Comparison of ENCODE assay signal across 8 cellular contexts in the genomic region with DNA sequence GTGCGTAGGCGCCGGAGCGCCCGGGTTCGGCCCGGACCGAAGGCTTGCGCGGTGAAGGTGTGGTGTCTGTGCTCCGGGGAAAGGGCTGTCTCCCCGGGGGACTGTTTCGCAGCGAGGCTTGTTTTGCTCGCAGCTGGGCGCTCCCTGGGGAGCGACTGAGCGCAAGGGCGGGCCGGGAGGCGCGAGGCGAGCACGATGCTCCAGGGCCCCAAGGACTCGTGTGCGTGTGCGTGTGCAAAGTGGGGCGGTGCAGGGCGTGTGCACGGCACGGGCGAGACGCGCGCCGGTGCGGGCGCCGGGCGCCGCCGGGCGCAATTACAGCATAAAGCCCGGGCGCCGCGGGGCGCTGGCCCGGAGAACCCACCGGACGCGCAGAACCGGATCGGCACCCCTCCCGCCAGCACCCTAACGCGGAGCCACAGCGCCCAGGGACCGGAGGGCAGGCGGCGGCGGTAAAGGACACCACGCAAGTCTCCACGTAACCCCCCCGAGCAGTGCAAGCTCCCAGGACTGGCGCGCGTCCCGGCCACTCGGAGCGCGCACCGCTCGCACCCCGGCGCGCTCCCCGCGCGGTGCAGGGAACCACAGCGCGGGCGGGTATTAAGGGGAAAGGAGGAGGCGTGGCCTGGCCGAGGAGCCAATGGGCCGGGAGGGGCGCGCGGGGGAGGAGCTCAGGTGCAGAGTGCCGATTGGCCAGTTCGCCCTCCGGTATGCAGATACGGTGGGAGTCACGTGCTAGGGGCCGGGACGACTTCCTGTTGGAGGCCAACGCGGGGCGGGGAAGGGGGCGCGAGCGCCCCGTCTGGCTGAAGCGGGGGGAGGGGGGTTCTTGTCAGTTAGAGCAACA.
A peak's percentile ranks its signal among the peaks of the same experiment; 100 is the strongest.
DNase-seq lines count a peak whose midpoint lies in the region; ATAC-seq lines count a peak whose summit lies in the region.

A gene with protein sequence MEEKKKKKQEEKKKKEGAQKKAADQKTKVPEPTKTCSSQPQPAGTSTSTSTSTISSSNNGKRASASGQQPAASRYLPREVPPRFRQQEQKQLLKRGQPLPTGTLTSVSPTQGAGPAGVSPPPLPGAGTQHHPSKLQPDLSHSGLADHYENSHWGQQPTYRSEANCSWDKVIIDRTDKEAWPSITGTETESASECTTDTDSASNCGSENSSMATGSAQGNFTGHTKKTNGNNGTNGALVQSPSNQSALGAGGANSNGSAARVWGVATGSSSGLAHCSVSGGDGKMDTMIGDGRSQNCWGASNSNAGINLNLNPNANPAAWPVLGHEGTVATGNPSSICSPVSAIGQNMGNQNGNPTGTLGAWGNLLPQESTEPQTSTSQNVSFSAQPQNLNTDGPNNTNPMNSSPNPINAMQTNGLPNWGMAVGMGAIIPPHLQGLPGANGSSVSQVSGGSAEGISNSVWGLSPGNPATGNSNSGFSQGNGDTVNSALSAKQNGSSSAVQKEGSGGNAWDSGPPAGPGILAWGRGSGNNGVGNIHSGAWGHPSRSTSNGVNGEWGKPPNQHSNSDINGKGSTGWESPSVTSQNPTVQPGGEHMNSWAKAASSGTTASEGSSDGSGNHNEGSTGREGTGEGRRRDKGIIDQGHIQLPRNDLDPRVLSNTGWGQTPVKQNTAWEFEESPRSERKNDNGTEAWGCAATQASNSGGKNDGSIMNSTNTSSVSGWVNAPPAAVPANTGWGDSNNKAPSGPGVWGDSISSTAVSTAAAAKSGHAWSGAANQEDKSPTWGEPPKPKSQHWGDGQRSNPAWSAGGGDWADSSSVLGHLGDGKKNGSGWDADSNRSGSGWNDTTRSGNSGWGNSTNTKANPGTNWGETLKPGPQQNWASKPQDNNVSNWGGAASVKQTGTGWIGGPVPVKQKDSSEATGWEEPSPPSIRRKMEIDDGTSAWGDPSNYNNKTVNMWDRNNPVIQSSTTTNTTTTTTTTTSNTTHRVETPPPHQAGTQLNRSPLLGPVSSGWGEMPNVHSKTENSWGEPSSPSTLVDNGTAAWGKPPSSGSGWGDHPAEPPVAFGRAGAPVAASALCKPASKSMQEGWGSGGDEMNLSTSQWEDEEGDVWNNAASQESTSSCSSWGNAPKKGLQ (N-terminal part only) (plus strand): TSS at position 835 of the 847 bp plus-strand sequence. CDS start 45,504 bp downstream, outside the sequence.

- H3K4me3 ChIP-seq in effector memory CD4-positive, alpha-beta T cell (ENCODE audit: insufficient read depth, low read depth, low read length, poor library complexity, severe bottlenecking) = peak within 1 kb of the TSS; percentile 85

- no peaks in the 10 kb centered on the region for H3K9me3 ChIP-seq in effector memory CD4-positive, alpha-beta T cell (ENCODE audit: control insufficient read depth, low read length)

- H3K27me3 ChIP-seq in effector memory CD4-positive, alpha-beta T cell (replicated peaks; ENCODE audit: control insufficient read depth, insufficient read depth, low read length, poor library complexity, severe bottlenecking) = no peaks in the 10 kb centered on the region

- H3K4me1 ChIP-seq in effector memory CD4-positive, alpha-beta T cell (ENCODE audit: control insufficient read depth, insufficient read depth, low read length, poor library complexity, severe bottlenecking) = peaks cover 22% of the 10 kb centered on the region

- H3K27ac ChIP-seq in effector memory CD4-positive, alpha-beta T cell (ENCODE audit: insufficient read depth, low read length, poor library complexity, severe bottlenecking) = peak within 1 kb of the TSS; percentile 81

- DNase-seq in CMK (ENCODE audit: low read depth) = peak; percentile 98
- peak; percentile 87 for DNase-seq in HS-5 (ENCODE audit: low read depth)
- DNase-seq in NK-92 treated with Interleukin-12 subunit alpha and Interleukin-12 subunit beta, amount 100 ng/mL, for 24 hours (lab: John Stamatoyannopoulos, UW) = peak; percentile 100
- DNase-seq in activated CD8-positive, alpha-beta memory T cell treated with anti-CD3 and anti-CD28 coated beads for 4 hours (ENCODE audit: low read depth in 2 of 2) = peak; percentile 100
- DNase-seq in effector memory CD4-positive, alpha-beta T cell = peak; percentile 100
- peak; percentile 99 for DNase-seq in medulla oblongata (ENCODE audit: extremely low spot score)
- DNase-seq in stimulated activated CD4-positive, alpha-beta T cell treated with anti-CD3 and anti-CD28 coated beads, TNF-alpha, amount 100 ng/mL, for 48 hours (ENCODE audit: low read depth in 3 of 3) = peak; percentile 99 to 100 (median 99)

- no peaks in the 10 kb centered on the region for H3K36me3 ChIP-seq in effector memory CD4-positive, alpha-beta T cell (ENCODE audit: control insufficient read depth, insufficient read depth, low read length)

- peak; percentile 90 for ATAC-seq in GM19467 (IDR thresholded peaks at IDR 0.05; ENCODE audit: unreplicated experiment)

Comparison
In these comparisons a context has a peak if more than half of its experiments do, and no peak if none do; other contexts are left out.
1. Peak in every context shown above with its lines: DNase-seq, ATAC-seq, H3K4me3 ChIP-seq and H3K27ac ChIP-seq.